8 cellular contexts compared by ENCODE assay signal in the genomic region with DNA sequence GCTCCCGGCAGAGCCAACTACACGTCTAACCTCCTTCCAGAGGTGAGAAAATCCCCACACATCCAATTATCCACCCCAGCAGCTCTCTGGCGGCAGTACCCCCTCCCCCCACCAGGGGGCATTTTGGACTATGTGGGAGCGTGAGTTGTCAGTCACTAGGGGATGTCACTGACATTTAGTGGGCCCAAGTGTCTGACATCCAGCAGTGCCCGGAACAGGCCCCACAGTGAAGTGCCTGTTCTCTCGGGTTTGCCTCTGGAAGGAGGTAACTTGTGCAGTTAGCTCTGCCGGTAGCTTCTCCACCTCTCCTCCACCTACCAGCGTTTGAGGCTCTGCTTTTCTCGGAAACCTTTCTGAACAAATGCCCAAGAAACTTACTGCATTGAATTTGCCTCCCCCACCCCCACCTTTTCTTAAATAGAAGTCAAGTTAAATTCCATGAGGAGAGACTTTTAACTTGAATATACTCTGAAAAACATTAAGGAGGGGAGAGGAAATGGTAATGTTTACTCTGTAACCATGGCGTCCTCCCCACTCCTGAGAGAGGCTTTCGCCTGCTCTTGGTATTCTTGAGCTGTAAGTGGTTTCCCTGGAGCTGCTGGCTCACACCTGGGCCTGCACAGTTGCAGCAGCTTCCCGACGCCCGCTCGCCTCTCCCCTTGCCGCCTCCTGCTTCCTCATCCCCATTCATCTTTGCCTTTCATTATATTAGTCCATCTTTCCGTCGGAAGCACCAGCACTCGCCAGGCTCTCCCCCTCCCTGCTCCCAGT.
DNase-seq lines count a peak whose midpoint lies in the region; ATAC-seq and TF ChIP-seq lines count a peak whose summit lies in the region.

No MANE protein-coding gene starts in this region.

- peaks cover 33% of the 10 kb centered on the region for H3K27me3 ChIP-seq in A673 (replicated peaks; ENCODE audit: insufficient read depth, low read depth, low read length, poor library complexity)

- DNase-seq in A673 (ENCODE audit: low spot score) (peak; percentile 82), GM19240 (ENCODE audit: insufficient read length, low spot score) (peak; percentile 81), NCI-H524 (lab: John Stamatoyannopoulos, UW) (peak; percentile 41 to 83), mesothelial cell of epicardium (ENCODE audit: low spot score in 2 of 2, unreplicated experiment in 2 of 2) (peak in 1 of 2 experiments; percentile 82)
- peak; percentile 63 to 70 for DNase-seq in activated CD4-positive, alpha-beta T cell treated with anti-CD3 and anti-CD28 coated beads, Interleukin-2, amount 50 U/mL, for 24 hours (ENCODE audit: low read depth in 1 of 2, low spot score in 1 of 2)
- peak; percentile 55 for DNase-seq in effector CD4-positive, alpha-beta T cell
- peak; percentile 63 to 77 for DNase-seq in stimulated activated CD8-positive, alpha-beta memory T cell treated with anti-CD3 and anti-CD28 coated beads, Interleukin-2, amount 100 ng/mL, for 48 hours (ENCODE audit: low read depth in 2 of 2)

- H3K36me3 Mint-ChIP-seq in mesothelial cell of epicardium, result peaks cover 15% of the 10 kb centered on the region

- peak overlapping the region; percentile 81 for H3K27ac Mint-ChIP-seq in mesothelial cell of epicardium

- no peak overlapping the region for H3K27ac ChIP-seq in A673 (ENCODE audit: low read depth, low read length, poor library complexity, severe bottlenecking)

- peaks cover 21% of the 10 kb centered on the region for H3K4me1 Mint-ChIP-seq in mesothelial cell of epicardium

- H3K4me3 ChIP-seq in A673 (ENCODE audit: low read depth, low read length, poor library complexity, severe bottlenecking), result no peak overlapping the region

- H3K27me3 Mint-ChIP-seq in mesothelial cell of epicardium (ENCODE audit: low read depth), result peaks cover 37% of the 10 kb centered on the region

- CTCF ChIA-PET in A673 (lab: Charles Lee), result interaction anchor here (0.6 to 0.7 kb wide), 4 partner anchors 9 to 431 kb away, joined by 4 to 8 read pairs (median 4); no protein-coding TSS in a partner anchor

- BruUV-seq in A673 (replicated peaks; lab: Mats Ljungman, UMichigan), result no TSS peak

- intact Hi-C loops in A673 (cut with micrococcal nuclease; ENCODE audit: unreplicated experiment), result loop anchor here (5.0 to 10.0 kb wide), 2 partner anchors 217 to 289 kb away; no protein-coding TSS in a partner anchor

- POLR2A ChIA-PET in A673 (lab: Charles Lee; ENCODE audit: low non-redundant PET), result interaction anchor here (0.6 kb wide), 1 partner anchor 1090 kb away, joined by 5 read pairs; no protein-coding TSS in a partner anchor

- H3K9me3 Mint-ChIP-seq in mesothelial cell of epicardium, result peaks cover 10% of the 10 kb centered on the region

- H3K36me3 ChIP-seq in A673 (ENCODE audit: insufficient read depth, low read length, poor library complexity, severe bottlenecking), result no peaks in the 10 kb centered on the region

- TF ChIP-seq CTCF in A673 (conservative IDR thresholded peaks at IDR 0.05; ENCODE audit: low read depth, low read length) (peak; percentile 95), mesothelial cell of epicardium (IDR thresholded peaks at IDR 0.05; ENCODE audit: unreplicated experiment) (peak; percentile 99)

- H3K4me1 ChIP-seq in A673 (ENCODE audit: insufficient read depth, low read length, poor library complexity, severe bottlenecking), result no peaks in the 10 kb centered on the region

- no peaks in the 10 kb centered on the region for H3K9me3 ChIP-seq in A673 (ENCODE audit: low read depth, low read length, poor library complexity, severe bottlenecking)

- no peak for ATAC-seq in HG03135 (IDR thresholded peaks at IDR 0.05; ENCODE audit: unreplicated experiment)

- H3K4me3 Mint-ChIP-seq in mesothelial cell of epicardium, result no peak overlapping the region
